In the genomic region with DNA sequence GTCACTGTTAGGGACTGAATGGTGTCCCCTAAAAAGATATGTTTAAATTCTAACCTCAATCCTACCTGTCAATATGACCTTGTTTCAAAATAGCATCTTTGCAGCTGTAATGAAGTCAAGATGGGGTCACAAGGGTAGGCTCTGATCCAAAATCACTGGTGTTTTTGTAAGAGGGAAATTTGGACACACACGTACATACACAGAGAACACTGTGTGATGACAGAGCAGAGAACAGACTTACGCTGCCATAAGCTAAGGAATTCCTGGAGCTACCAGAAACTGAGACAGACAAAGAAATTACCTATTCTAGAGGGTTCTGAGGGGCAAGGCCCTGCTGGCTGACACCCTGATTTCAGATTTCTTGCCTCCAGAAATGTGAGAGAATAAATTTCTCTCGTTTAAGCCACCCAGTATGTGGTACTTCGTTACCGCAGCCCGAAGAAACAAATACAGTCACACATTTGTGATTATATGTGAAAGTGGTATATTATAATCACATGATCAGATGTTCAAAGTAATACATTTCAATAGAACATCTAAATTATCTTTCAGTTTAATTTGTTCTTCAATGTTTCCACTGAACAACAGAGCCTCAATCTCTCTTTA, we compare ENCODE assay signal across 22 cellular contexts. TPM values are rescaled to one million over a fixed set of nuclear protein-coding genes. Genes with fewer than 3 reads are reported as not detected.
DNase-seq lines count a peak whose midpoint lies in the region; ATAC-seq lines count a peak whose summit lies in the region.
"Had no signal": no experiment of that assay in that cellular context is flagged by ENCODE, and none has a peak within 500 bp of the region (broad histone marks: within the 10 kb centered on the region; RNA-seq: fewer than 3 reads in every experiment).

No MANE protein-coding gene starts in this region.

- H3K27me3 Mint-ChIP-seq in activated naive CD8-positive, alpha-beta T cell: no peaks in the 10 kb centered on the region
- no peaks in the 10 kb centered on the region for H3K27me3 Mint-ChIP-seq in activated naive CD8-positive, alpha-beta T cell treated with anti-CD3 and anti-CD28 coated beads for 36 hours

- no peaks in the 10 kb centered on the region for H3K9me3 Mint-ChIP-seq in activated naive CD8-positive, alpha-beta T cell (ENCODE audit: low read depth)
- peaks cover 2% of the 10 kb centered on the region for H3K9me3 Mint-ChIP-seq in activated naive CD8-positive, alpha-beta T cell treated with anti-CD3 and anti-CD28 coated beads for 36 hours
- H3K9me3 Mint-ChIP-seq in stimulated activated effector memory CD8-positive, alpha-beta T cell treated with anti-CD3 and anti-CD28 coated beads, Interleukin-12 subunit alpha, Interleukin-12 subunit beta, amount 100 ng/mL, for 72 hours: no peaks in the 10 kb centered on the region

- peaks cover 30% of the 10 kb centered on the region for H3K36me3 Mint-ChIP-seq in activated naive CD8-positive, alpha-beta T cell
- H3K36me3 Mint-ChIP-seq in activated naive CD8-positive, alpha-beta T cell treated with anti-CD3 and anti-CD28 coated beads for 36 hours: peaks cover 60% of the 10 kb centered on the region
- peaks cover 96% of the 10 kb centered on the region for H3K36me3 Mint-ChIP-seq in stimulated activated effector memory CD8-positive, alpha-beta T cell treated with anti-CD3 and anti-CD28 coated beads, Interleukin-12 subunit alpha, Interleukin-12 subunit beta, amount 100 ng/mL, for 72 hours

- peak overlapping the region; percentile 72 for H3K27ac Mint-ChIP-seq in activated naive CD8-positive, alpha-beta T cell
- H3K27ac Mint-ChIP-seq in activated naive CD8-positive, alpha-beta T cell treated with anti-CD3 and anti-CD28 coated beads for 36 hours: no peak overlapping the region
- H3K27ac Mint-ChIP-seq in stimulated activated effector memory CD8-positive, alpha-beta T cell treated with anti-CD3 and anti-CD28 coated beads, Interleukin-12 subunit alpha, Interleukin-12 subunit beta, amount 100 ng/mL, for 72 hours: peak overlapping the region; percentile 13

- ATAC-seq in stimulated activated effector memory CD8-positive, alpha-beta T cell treated with anti-CD3 and anti-CD28 coated beads, Interleukin-12 subunit alpha, Interleukin-12 subunit beta, amount 100 ng/mL, for 72 hours: no peak
- ATAC-seq in GM18873 (IDR thresholded peaks at IDR 0.05; ENCODE audit: low FRiP score, unreplicated experiment): no peak
- ATAC-seq: A549, esophagus mucosa had no signal

- H3K4me1 Mint-ChIP-seq in activated naive CD8-positive, alpha-beta T cell (ENCODE audit: low read depth): peaks cover 64% of the 10 kb centered on the region
- H3K4me1 Mint-ChIP-seq in activated naive CD8-positive, alpha-beta T cell treated with anti-CD3 and anti-CD28 coated beads for 36 hours: peaks cover 56% of the 10 kb centered on the region
- H3K4me1 Mint-ChIP-seq in stimulated activated effector memory CD8-positive, alpha-beta T cell treated with anti-CD3 and anti-CD28 coated beads, Interleukin-12 subunit alpha, Interleukin-12 subunit beta, amount 100 ng/mL, for 72 hours: peaks cover 54% of the 10 kb centered on the region

- H3K4me3 Mint-ChIP-seq in activated naive CD8-positive, alpha-beta T cell: no peak overlapping the region
- no peak overlapping the region for H3K4me3 Mint-ChIP-seq in activated naive CD8-positive, alpha-beta T cell treated with anti-CD3 and anti-CD28 coated beads for 36 hours
- H3K4me3 Mint-ChIP-seq in stimulated activated effector memory CD8-positive, alpha-beta T cell treated with anti-CD3 and anti-CD28 coated beads, Interleukin-12 subunit alpha, Interleukin-12 subunit beta, amount 100 ng/mL, for 72 hours: no peak overlapping the region

- DNase-seq in activated naive CD8-positive, alpha-beta T cell treated with anti-CD3 and anti-CD28 coated beads for 36 hours: no peak
- DNase-seq in cerebellar cortex (ENCODE audit: low spot score) (peak; percentile 70), iris pigment epithelial cell (ENCODE audit: low read depth) (peak; percentile 48), epidermal melanocyte (ENCODE audit: insufficient read length, low spot score) (no peak)
- no peak for DNase-seq in stimulated activated effector memory CD8-positive, alpha-beta T cell treated with anti-CD3 and anti-CD28 coated beads, Interleukin-12 subunit alpha, Interleukin-12 subunit beta, amount 100 ng/mL, for 72 hours (ENCODE audit: low spot score in 2 of 2)
- no peak for DNase-seq in activated CD8-positive, alpha-beta memory T cell treated with anti-CD3 and anti-CD28 coated beads, Interleukin-2, amount 50 U/mL, for 48 hours
- DNase-seq: activated CD4-positive, alpha-beta T cell treated with anti-CD3 and anti-CD28 coated beads for 48 hours; activated effector memory CD4-positive, alpha-beta T cell treated with Interleukin-2 at 50 U/mL for 16 hours; amygdala; BE2C; effector CD4-positive, alpha-beta T cell; gastrocnemius medialis; HCEC 1CT; midbrain; NCI-H1105; NCI-H2081 treated with DMSO at 0.1 percent for 48 hours; NCI-H524 treated with DMSO at 0.1 percent for 48 hours; stimulated activated CD4-positive, alpha-beta T cell treated with anti-CD3 and anti-CD28 coated beads, Interleukin-12 subunit alpha, Interleukin-12 subunit beta, amount 100 ng/mL, for 4 hours had no signal

RNA-seq across cellular contexts. Expression of a gene that starts 24.8 kb away (rescaled TPM):
- total RNA-seq in activated naive CD8-positive, alpha-beta T cell treated with anti-CD3 and anti-CD28 coated beads for 36 hours: 10 to 100 TPM; 95.1 to 97.3 TPM

Comparison
In these comparisons a context has a peak if more than half of its experiments do, and no peak if none do; other contexts are left out.
1. DNase-seq: peak in cerebellar cortex (single experiment) and iris pigment epithelial cell (single experiment); none in activated naive CD8-positive, alpha-beta T cell treated with anti-CD3 and anti-CD28 coated beads for 36 hours (single experiment), stimulated activated effector memory CD8-positive, alpha-beta T cell treated with anti-CD3 and anti-CD28 coated beads, Interleukin-12 subunit alpha, Interleukin-12 subunit beta, amount 100 ng/mL, for 72 hours (0 of 2), activated CD8-positive, alpha-beta memory T cell treated with anti-CD3 and anti-CD28 coated beads, Interleukin-2, amount 50 U/mL, for 48 hours (single experiment) and epidermal melanocyte (single experiment).